In the genomic region with DNA sequence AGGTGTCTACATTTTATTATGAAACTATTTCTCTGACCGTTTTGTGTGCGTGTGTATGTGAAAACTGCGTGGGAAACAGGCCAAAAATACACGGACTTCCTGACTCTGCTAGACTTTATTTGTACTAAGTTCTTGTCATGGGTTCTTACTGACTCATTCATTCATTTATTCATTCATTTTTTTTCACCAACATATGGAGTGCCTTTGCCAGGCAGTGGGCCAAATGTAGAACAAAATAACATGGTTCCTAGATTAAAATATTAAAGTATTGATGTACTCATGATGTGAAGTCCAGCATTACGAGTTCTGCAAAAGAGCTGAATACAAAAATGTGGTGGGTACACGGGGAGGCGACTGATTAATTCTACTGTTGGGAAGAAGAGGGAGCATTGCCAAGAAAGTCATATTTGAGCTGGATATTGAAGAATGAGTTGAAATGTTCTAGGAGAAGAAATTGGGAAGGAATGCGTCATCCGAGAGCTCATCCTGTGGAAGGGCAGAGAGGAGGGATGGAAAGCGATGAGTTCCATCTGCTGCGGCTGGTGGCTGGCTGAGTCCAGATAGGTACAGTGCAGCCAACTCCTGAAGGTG, we compare ENCODE assay signal across 14 cellular contexts. TPM values are rescaled to one million over a fixed set of nuclear protein-coding genes. Genes with fewer than 3 reads are reported as not detected.
DNase-seq lines count a peak whose midpoint lies in the region; ATAC-seq and TF ChIP-seq lines count a peak whose summit lies in the region.
"Had no signal": no experiment of that assay in that cellular context is flagged by ENCODE, and none has a peak within 500 bp of the region (broad histone marks: within the 10 kb centered on the region; RNA-seq: fewer than 3 reads in every experiment).

No MANE protein-coding gene starts in this region.

- DNase-seq in ELR (ENCODE audit: low read depth) (peak; percentile 34), amniotic epithelial cell (ENCODE audit: low read depth) (peak; percentile 96), fibroblast of the aortic adventitia (ENCODE audit: low read depth) (peak; percentile 97), skeletal muscle cell (ENCODE audit: low read depth) (peak; percentile 83), coronary artery (ENCODE audit: low spot score) (no peak), KG1 (lab: John Stamatoyannopoulos, UW) (no peak), DMS114 treated with DMSO at 0.1 percent for 48 hours (lab: John Stamatoyannopoulos, UW; ENCODE audit: unreplicated experiment) (no peak)
- DNase-seq: GDM1; H7; NCI-H2107; psoas muscle; stimulated activated CD4-positive, alpha-beta T cell treated with anti-CD3 and anti-CD28 coated beads, Interleukin-2, amount 100 ng/mL, for 48 hours had no signal

- no peak overlapping the region for H3K27ac ChIP-seq in coronary artery
- H3K27ac ChIP-seq: psoas muscle had no signal

- no peak for ATAC-seq in HG03039 (IDR thresholded peaks at IDR 0.05; ENCODE audit: unreplicated experiment)
- ATAC-seq: activated CD4-positive, CD25-positive, alpha-beta regulatory T cell treated with anti-CD3 and anti-CD28 coated beads, Interleukin-2, amount 50 U/mL, for 24 hours; psoas muscle had no signal

- no peak overlapping the region for H3K4me3 ChIP-seq in fibroblast of the aortic adventitia (ENCODE audit: low read depth, low read length)
- no peak overlapping the region for H3K4me3 ChIP-seq in skeletal muscle cell (ENCODE audit: low read depth, low read length)
- no peak overlapping the region for H3K4me3 ChIP-seq in coronary artery
- H3K4me3 ChIP-seq: psoas muscle had no signal

- no peak for TF ChIP-seq CTCF in fibroblast of the aortic adventitia (IDR thresholded peaks at IDR 0.05; ENCODE audit: insufficient read depth, low read length)
- TF ChIP-seq CTCF in coronary artery (IDR thresholded peaks at IDR 0.05) = no peak

RNA-seq across cellular contexts. Expression of gene CACNB2, which starts 24.6 kb away (rescaled TPM):
- 0.82 and 2.1 TPM in 2 replicates for total RNA-seq in fibroblast of the aortic adventitia (ENCODE audit: low replicate concordance)

Comparison
In these comparisons a context has a peak if more than half of its experiments do, and no peak if none do; other contexts are left out.
1. DNase-seq: peak in ELR (single experiment), amniotic epithelial cell (single experiment), fibroblast of the aortic adventitia (single experiment) and skeletal muscle cell (single experiment); none in coronary artery (single experiment), KG1 (single experiment) and DMS114 treated with DMSO at 0.1 percent for 48 hours (single experiment).